Comparison of ENCODE assay signal across 9 cellular contexts in genomic region chr13:51523082-51523518, GRCh38.
DNase-seq lines count a peak whose midpoint lies in the region; ATAC-seq and TF ChIP-seq lines count a peak whose summit lies in the region.
"Had no signal": no experiment of that assay in that cellular context is flagged by ENCODE, and none has a peak within 500 bp of the region (broad histone marks: within the 10 kb centered on the region; RNA-seq: fewer than 3 reads in every experiment).

No MANE protein-coding gene starts in this region.

- no peak overlapping the region for H3K27ac ChIP-seq in OCI-LY7 (ENCODE audit: low read depth, low read length, poor library complexity, severe bottlenecking)

- H3K9me3 Mint-ChIP-seq in activated CD8-positive, alpha-beta T cell treated with anti-CD3 and anti-CD28 coated beads for 36 hours: no peaks in the 10 kb centered on the region

- peak; percentile 73 for DNase-seq in A172 (ENCODE audit: low spot score)
- peak; percentile 84 for DNase-seq in KG1 (lab: John Stamatoyannopoulos, UW)
- DNase-seq in activated CD8-positive, alpha-beta T cell treated with anti-CD3 and anti-CD28 coated beads for 36 hours: peak; percentile 52
- peak; percentile 78 for DNase-seq in islet precursor cell
- no peak for DNase-seq in OCI-LY7 (ENCODE audit: low spot score)
- DNase-seq in NCI-H1694 (lab: John Stamatoyannopoulos, UW): no peak
- DNase-seq: DMS153 had no signal

- no peaks in the 10 kb centered on the region for H4K20me1 ChIP-seq in OCI-LY7 (ENCODE audit: insufficient read depth, low read length)

- H3K4me3 ChIP-seq in OCI-LY7 (ENCODE audit: low read depth, low read length, poor library complexity, severe bottlenecking): no peak overlapping the region

- peaks cover 18% of the 10 kb centered on the region for H3K4me1 Mint-ChIP-seq in activated CD8-positive, alpha-beta T cell treated with anti-CD3 and anti-CD28 coated beads for 36 hours (ENCODE audit: low read depth)

- H3K36me3 Mint-ChIP-seq in activated CD8-positive, alpha-beta T cell treated with anti-CD3 and anti-CD28 coated beads for 36 hours (ENCODE audit: low read depth): no peaks in the 10 kb centered on the region

- no TSS peak for BruUV-seq in OCI-LY7 (replicated peaks; lab: Mats Ljungman, UMichigan)

- peak; percentile 34 for ATAC-seq in activated CD8-positive, alpha-beta T cell treated with anti-CD3 and anti-CD28 coated beads for 36 hours
- ATAC-seq in GM21526 (IDR thresholded peaks at IDR 0.05; ENCODE audit: low FRiP score, unreplicated experiment) (no peak), HG03469 (IDR thresholded peaks at IDR 0.05; ENCODE audit: unreplicated experiment) (no peak)

- H3K27me3 Mint-ChIP-seq in activated CD8-positive, alpha-beta T cell treated with anti-CD3 and anti-CD28 coated beads for 36 hours: no peaks in the 10 kb centered on the region

- peak overlapping the region; percentile 40 for H3K27ac Mint-ChIP-seq in activated CD8-positive, alpha-beta T cell treated with anti-CD3 and anti-CD28 coated beads for 36 hours

- H3K36me3 ChIP-seq in OCI-LY7 (ENCODE audit: insufficient read depth, low read length): no peaks in the 10 kb centered on the region

- no peak overlapping the region for H3K4me2 ChIP-seq in OCI-LY7 (ENCODE audit: low read length)

- no peaks in the 10 kb centered on the region for H3K9me2 ChIP-seq in OCI-LY7 (ENCODE audit: insufficient read depth, low read length)

- no peak overlapping the region for H3K4me3 Mint-ChIP-seq in activated CD8-positive, alpha-beta T cell treated with anti-CD3 and anti-CD28 coated beads for 36 hours

- H3K9me3 ChIP-seq in OCI-LY7 (ENCODE audit: low read length): no peaks in the 10 kb centered on the region

- POLR2A ChIA-PET in activated CD8-positive, alpha-beta T cell treated with anti-CD3 and anti-CD28 coated beads for 36 hours (lab: Charles Lee): no interaction called here
- POLR2A ChIA-PET in OCI-LY7 (lab: Charles Lee): no interaction called here

- no peaks in the 10 kb centered on the region for H3K79me2 ChIP-seq in OCI-LY7 (ENCODE audit: insufficient read depth, low read depth, low read length)

- intact Hi-C loops in activated CD8-positive, alpha-beta T cell treated with anti-CD3 and anti-CD28 coated beads for 36 hours (cut with micrococcal nuclease): no loop called here
- intact Hi-C loops in OCI-LY7 (cut with micrococcal nuclease; ENCODE audit: unreplicated experiment): no loop called here

- no peak overlapping the region for H2AFZ ChIP-seq in OCI-LY7 (ENCODE audit: low read length)

- CTCF ChIA-PET in activated CD8-positive, alpha-beta T cell treated with anti-CD3 and anti-CD28 coated beads for 36 hours (lab: Charles Lee): no interaction called here
- CTCF ChIA-PET in OCI-LY7 (lab: Charles Lee; ENCODE audit: unreplicated experiment): no interaction called here

- no peaks in the 10 kb centered on the region for H3K4me1 ChIP-seq in OCI-LY7 (ENCODE audit: insufficient read depth, low read length, poor library complexity, severe bottlenecking)

- no peak for TF ChIP-seq CTCF in activated CD8-positive, alpha-beta T cell treated with anti-CD3 and anti-CD28 coated beads for 36 hours (IDR thresholded peaks at IDR 0.05)
- no peak for TF ChIP-seq CTCF in OCI-LY7 (conservative IDR thresholded peaks at IDR 0.05; ENCODE audit: low read length)

Comparison
In these comparisons a context has a peak if more than half of its experiments do, and no peak if none do; other contexts are left out.
1. DNase-seq: peak in A172 (single experiment), KG1 (single experiment), activated CD8-positive, alpha-beta T cell treated with anti-CD3 and anti-CD28 coated beads for 36 hours (single experiment) and islet precursor cell (single experiment); none in OCI-LY7 (single experiment) and NCI-H1694 (single experiment).